Comparison of ENCODE assay signal across 9 cellular contexts in genomic region chr15:31330111-31330785, GRCh38. TPM values are rescaled to one million over a fixed set of nuclear protein-coding genes. Genes with fewer than 3 reads are reported as not detected.
DNase-seq lines count a peak whose midpoint lies in the region; ATAC-seq and TF ChIP-seq lines count a peak whose summit lies in the region.
"Had no signal": no experiment of that assay in that cellular context is flagged by ENCODE, and none has a peak within 500 bp of the region (broad histone marks: within the 10 kb centered on the region; RNA-seq: fewer than 3 reads in every experiment).

No MANE protein-coding gene starts in this region.

- POLR2A ChIA-PET in PC-9 (lab: Charles Lee; ENCODE audit: unreplicated experiment): no interaction called here

- H3K79me2 ChIP-seq in neural progenitor cell (ENCODE audit: low read depth): peaks cover 60% of the 10 kb centered on the region
- H3K79me2 ChIP-seq in PC-9 (ENCODE audit: low read depth): no peaks in the 10 kb centered on the region

- H3K36me3 Mint-ChIP-seq in IgD-negative memory B cell: no peaks in the 10 kb centered on the region
- peaks cover 64% of the 10 kb centered on the region for H3K36me3 Mint-ChIP-seq in dendritic cell treated with granulocyte-macrophage colony-stimulating factor and Interleukin-4, amounts not matched to agents 40 ng/mL and 50 ng/mL, for 4 days (ENCODE audit: low read depth)
- H3K36me3 Mint-ChIP-seq in neural progenitor cell: peaks cover 2% of the 10 kb centered on the region

- H3K27me3 ChIP-seq in BLaER1 treated with 17β-estradiol and CSF1 and Interleukin-3, amounts not matched to agents 10 nM and 100 nM: no peaks in the 10 kb centered on the region
- peaks cover 15% of the 10 kb centered on the region for H3K27me3 ChIP-seq in neural progenitor cell
- 0 out of 2 replicates have a peak, but pooled peaks cover 3% of the 10 kb centered on the region for H3K27me3 ChIP-seq in PC-9 (ENCODE audit: insufficient read depth, low read depth)

- peaks cover 71 to 79% (median 76%) of the 10 kb centered on the region in 11 experiments for H4K20me1 ChIP-seq in BLaER1 treated with 17β-estradiol and CSF1 and Interleukin-3, amounts not matched to agents 10 nM and 100 nM
- H4K20me1 ChIP-seq in neural progenitor cell (ENCODE audit: low read depth) (peaks cover 66% of the 10 kb centered on the region), PC-9 (ENCODE audit: insufficient read depth) (no peaks in the 10 kb centered on the region)

- H3K27me3 Mint-ChIP-seq in IgD-negative memory B cell (no peaks in the 10 kb centered on the region), neural progenitor cell (ENCODE audit: insufficient read depth, low read depth) (peaks cover 9% of the 10 kb centered on the region)
- H3K27me3 Mint-ChIP-seq in dendritic cell treated with granulocyte-macrophage colony-stimulating factor and Interleukin-4, amounts not matched to agents 40 ng/mL and 50 ng/mL, for 4 days: no peaks in the 10 kb centered on the region

- intact Hi-C loops in dendritic cell treated with granulocyte-macrophage colony-stimulating factor and Interleukin-4, amounts not matched to agents 40 ng/mL and 50 ng/mL, for 4 days (cut with micrococcal nuclease): no loop called here
- intact Hi-C loops in PC-9 (cut with micrococcal nuclease; ENCODE audit: unreplicated experiment): no loop called here
- intact Hi-C loops in left colon (cut with DNase I, micrococcal nuclease): no loop called here

- peak overlapping the region in 8 of 11 experiments; percentile 11 to 98 (median 94); a peak in 12 of 22 replicates for H3K9ac ChIP-seq in BLaER1 treated with 17β-estradiol and CSF1 and Interleukin-3, amounts not matched to agents 10 nM and 100 nM
- no peak overlapping the region for H3K9ac ChIP-seq in neural progenitor cell

- CTCF ChIA-PET in PC-9 (lab: Charles Lee): no interaction called here

- no peaks in the 10 kb centered on the region for H3K9me3 ChIP-seq in BLaER1 treated with 17β-estradiol and CSF1 and Interleukin-3, amounts not matched to agents 10 nM and 100 nM (replicated peaks in 1 of 11)
- H3K9me3 ChIP-seq in neural progenitor cell (ENCODE audit: low read depth): no peaks in the 10 kb centered on the region
- no peaks in the 10 kb centered on the region for H3K9me3 ChIP-seq in PC-9 (ENCODE audit: insufficient read depth, low read depth)

- H3K4me2 ChIP-seq in BLaER1 treated with 17β-estradiol and CSF1 and Interleukin-3, amounts not matched to agents 10 nM and 100 nM: peak overlapping the region; percentile 88 to 98 (median 94)
- no peak overlapping the region for H3K4me2 ChIP-seq in neural progenitor cell
- no peak overlapping the region for H3K4me2 ChIP-seq in PC-9

- peaks cover 58 to 71% (median 66%) of the 10 kb centered on the region in 10 experiments for H3K4me1 ChIP-seq in BLaER1 treated with 17β-estradiol and CSF1 and Interleukin-3, amounts not matched to agents 10 nM and 100 nM
- peaks cover 6% of the 10 kb centered on the region for H3K4me1 ChIP-seq in neural progenitor cell
- no peaks in the 10 kb centered on the region for H3K4me1 ChIP-seq in PC-9 (replicated peaks; ENCODE audit: insufficient read depth)

- H3F3A ChIP-seq in neural progenitor cell (ENCODE audit: low read depth): peaks cover 4% of the 10 kb centered on the region
- no peaks in the 10 kb centered on the region for H3F3A ChIP-seq in PC-9 (ENCODE audit: insufficient read depth, low read depth)

- peak overlapping the region; percentile 41 to 98 (median 97) for H3K27ac Mint-ChIP-seq in IgD-negative memory B cell
- peak overlapping the region; percentile 20 for H3K27ac Mint-ChIP-seq in dendritic cell treated with granulocyte-macrophage colony-stimulating factor and Interleukin-4, amounts not matched to agents 40 ng/mL and 50 ng/mL, for 4 days
- H3K27ac Mint-ChIP-seq in neural progenitor cell: no peak overlapping the region

- TF ChIP-seq CTCF in neural progenitor cell (IDR thresholded peaks at IDR 0.05) (no peak), PC-9 (conservative IDR thresholded peaks at IDR 0.05) (no peak)

- DNase-seq in neural progenitor cell (ENCODE audit: low spot score): no peak
- no peak for DNase-seq in PC-9
- DNase-seq in left colon: no peak
- no peak for DNase-seq in stimulated activated CD4-positive, alpha-beta T cell treated with anti-CD3 and anti-CD28 coated beads, Interleukin-1b, Interleukin-23, amount 100 ng/mL, for 48 hours
- no peak for DNase-seq in NOMO-1 (lab: John Stamatoyannopoulos, UW; ENCODE audit: unreplicated experiment in 2 of 2)
- DNase-seq: NCI-H2171 had no signal

- peak overlapping the region in 2 of 11 experiments; percentile 20 to 98; a peak in 2 of 22 replicates for H3K27ac ChIP-seq in BLaER1 treated with 17β-estradiol and CSF1 and Interleukin-3, amounts not matched to agents 10 nM and 100 nM
- H3K27ac ChIP-seq in neural progenitor cell: no peak overlapping the region
- H3K27ac ChIP-seq in PC-9: no peak overlapping the region

- peaks cover 0 to 40% (median 23%) of the 10 kb centered on the region in 11 experiments; a peak in 17 of 22 replicates for H3K36me3 ChIP-seq in BLaER1 treated with 17β-estradiol and CSF1 and Interleukin-3, amounts not matched to agents 10 nM and 100 nM
- H3K36me3 ChIP-seq in neural progenitor cell (no peaks in the 10 kb centered on the region), PC-9 (ENCODE audit: low read depth) (no peaks in the 10 kb centered on the region)

- H3K4me3 Mint-ChIP-seq in IgD-negative memory B cell: peak overlapping the region; percentile 89 to 95 (median 93)
- peak overlapping the region; percentile 82 for H3K4me3 Mint-ChIP-seq in dendritic cell treated with granulocyte-macrophage colony-stimulating factor and Interleukin-4, amounts not matched to agents 40 ng/mL and 50 ng/mL, for 4 days
- peak overlapping the region; percentile 64 for H3K4me3 Mint-ChIP-seq in neural progenitor cell

- H3K4me3 ChIP-seq in BLaER1 treated with 17β-estradiol and CSF1 and Interleukin-3, amounts not matched to agents 10 nM and 100 nM: peak overlapping the region in 9 of 10 experiments; percentile 88 to 97 (median 94); a peak in 15 of 20 replicates
- no peak overlapping the region for H3K4me3 ChIP-seq in neural progenitor cell
- no peak overlapping the region for H3K4me3 ChIP-seq in PC-9

- H3K9me3 Mint-ChIP-seq in IgD-negative memory B cell: no peaks in the 10 kb centered on the region
- H3K9me3 Mint-ChIP-seq in dendritic cell treated with granulocyte-macrophage colony-stimulating factor and Interleukin-4, amounts not matched to agents 40 ng/mL and 50 ng/mL, for 4 days: no peaks in the 10 kb centered on the region
- no peaks in the 10 kb centered on the region for H3K9me3 Mint-ChIP-seq in neural progenitor cell

- ATAC-seq in left colon: no peak

- H3K9me2 ChIP-seq in PC-9 (ENCODE audit: insufficient read depth): no peaks in the 10 kb centered on the region

- H2AFZ ChIP-seq in neural progenitor cell (replicated peaks): no peak overlapping the region
- H2AFZ ChIP-seq in PC-9: no peak overlapping the region

- no TSS peak for BruUV-seq in PC-9 (replicated peaks; lab: Mats Ljungman, UMichigan)

- H3K4me1 Mint-ChIP-seq in IgD-negative memory B cell: peaks cover 43 to 50% (median 49%) of the 10 kb centered on the region in 3 donors
- peaks cover 70% of the 10 kb centered on the region for H3K4me1 Mint-ChIP-seq in dendritic cell treated with granulocyte-macrophage colony-stimulating factor and Interleukin-4, amounts not matched to agents 40 ng/mL and 50 ng/mL, for 4 days (ENCODE audit: low read depth)
- H3K4me1 Mint-ChIP-seq in neural progenitor cell: peaks cover 39% of the 10 kb centered on the region

RNA-seq across cellular contexts. Expression of gene KLF13, which starts 3.6 kb away (rescaled TPM):
- polyA plus RNA-seq in IgD-negative memory B cell: 81.4 TPM
- total RNA-seq in neural progenitor cell (ENCODE audit: low replicate concordance) (11.9 and 25.1 TPM in 2 replicates), PC-9 (2021) (2.5 and 3.4 TPM in 2 replicates), left colon (100 to 1,000 TPM in 1 of 2 donors, 10 to 100 TPM in 1; 36.8 to 103 TPM)

Comparison
In these comparisons a context has a peak if more than half of its experiments do, and no peak if none do; other contexts are left out.
1. H3K4me2 ChIP-seq: peak in BLaER1 treated with 17β-estradiol and CSF1 and Interleukin-3, amounts not matched to agents 10 nM and 100 nM (11 of 11); none in neural progenitor cell (single experiment) and PC-9 (single experiment).
2. H3K4me3 ChIP-seq: peak in BLaER1 treated with 17β-estradiol and CSF1 and Interleukin-3, amounts not matched to agents 10 nM and 100 nM (9 of 10); none in neural progenitor cell (single experiment) and PC-9 (single experiment).
3. Peak in every context shown above with its lines, with median percentiles within 50 percentile points of each other: H3K4me3 Mint-ChIP-seq.